24 cellular contexts compared by ENCODE assay signal in the genomic region with DNA sequence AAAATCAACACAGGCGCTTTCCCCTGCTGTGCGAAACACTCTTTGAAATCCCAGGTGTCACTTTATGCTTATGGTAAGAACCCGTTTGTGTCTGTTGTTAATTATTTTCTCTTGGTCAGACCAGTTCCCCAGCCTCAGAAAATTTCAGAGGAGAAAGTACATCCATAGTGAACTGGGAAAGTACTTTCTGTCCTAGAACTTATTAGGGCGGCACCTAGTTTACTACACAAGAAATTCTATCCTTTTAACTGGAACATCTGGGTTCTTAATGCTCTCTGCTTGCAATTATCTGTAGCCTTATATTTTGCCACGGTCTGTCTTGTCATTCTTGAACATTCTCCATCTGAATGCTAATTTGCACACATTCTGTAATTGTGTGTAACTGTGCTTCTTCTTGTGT.
"Had no signal": no experiment of that assay in that cellular context is flagged by ENCODE, and none has a peak within 500 bp of the region (broad histone marks: within the 10 kb centered on the region; RNA-seq: fewer than 3 reads in every experiment).

No MANE protein-coding gene starts in this region.

- H3K27me3 ChIP-seq: MG63, SJSA1 had no signal

- DNase-seq: activated CD4-positive, alpha-beta T cell treated with anti-CD3 and anti-CD28 coated beads, Interleukin-2, amount 10 ng/mL, durations not matched to agents 24 days and 14 days; activated CD4-positive, alpha-beta T cell treated with anti-CD3 and anti-CD28 coated beads, Interleukin-2, amount 50 U/mL, for 48 hours; activated CD8-positive, alpha-beta memory T cell treated with anti-CD3 and anti-CD28 coated beads, Interleukin-2, amount 50 U/mL, for 4 hours; activated effector memory CD4-positive, alpha-beta T cell treated with Interleukin-2 at 50 U/mL for 16 hours; activated naive CD4-positive, alpha-beta T cell treated with anti-CD3 and anti-CD28 coated beads, Interleukin-2, amount 10 ng/mL, durations not matched to agents 7 days and 5 days; activated naive CD8-positive, alpha-beta T cell treated with anti-CD3 and anti-CD28 coated beads, Interleukin-2, amount 50 U/mL, for 24 hours; activated T-cell treated with anti-CD3 and anti-CD28 coated beads for 4 hours; activated T-cell treated with anti-CD3 and anti-CD28 coated beads, Interleukin-2, amount 50 U/mL, for 4 hours; anterior cingulate cortex; central memory CD4-positive, alpha-beta T cell; Karpas-422; MG63; NCI-H1048; NCI-H1105 treated with DMSO at 0.1 percent for 48 hours; NCI-H1436; NCI-H1694; NCI-H1930; NCI-H2081 treated with DMSO at 0.1 percent for 48 hours; NCI-H226; NCI-H446 treated with DMSO at 0.1 percent for 48 hours; SHP77; SK-N-SH had no signal

- H3K36me3 ChIP-seq: MG63, SJSA1 had no signal

- H3K4me3 ChIP-seq: MG63, SJSA1 had no signal

- ATAC-seq: activated naive CD8-positive, alpha-beta T cell treated with anti-CD3 and anti-CD28 coated beads, Interleukin-2, amount 50 U/mL, for 24 hours; activated T-cell treated with anti-CD3 and anti-CD28 coated beads, Interleukin-2, amount 50 U/mL, for 4 hours; Panc1 had no signal

- H3K27ac ChIP-seq: SJSA1 had no signal

- H3K4me1 ChIP-seq: SJSA1 had no signal

- H3K9me3 ChIP-seq: MG63, SJSA1, SK-N-SH had no signal
